ENCODE assay signal across 9 cellular contexts in genomic region chr16:54633943-54634362, GRCh38.
A peak's percentile ranks its signal among the peaks of the same experiment; 100 is the strongest.
DNase-seq lines count a peak whose midpoint lies in the region; ATAC-seq and TF ChIP-seq lines count a peak whose summit lies in the region.
"Had no signal": no experiment of that assay in that cellular context is flagged by ENCODE, and none has a peak within 500 bp of the region (broad histone marks: within the 10 kb centered on the region; RNA-seq: fewer than 3 reads in every experiment).

No MANE protein-coding gene starts in this region.

- TF ChIP-seq POLR2A in prostate gland (IDR thresholded peaks at IDR 0.05), result no peak

- TF ChIP-seq CTCF in GM12864 (IDR thresholded peaks at IDR 0.05; ENCODE audit: low read depth, low read length, missing control alignments) (peak; percentile 27), endodermal cell (conservative IDR thresholded peaks at IDR 0.05) (peak; percentile 92), prostate gland (IDR thresholded peaks at IDR 0.05) (peak in 3 of 4 experiments; percentile 34 to 56 (median 38))

- ATAC-seq in activated T-cell treated with anti-CD3 and anti-CD28 coated beads, Interleukin-2, amount 50 U/mL, for 4 hours, result no peak

- no peak overlapping the region for H3K27ac Mint-ChIP-seq in endodermal cell
- H3K27ac Mint-ChIP-seq: activated naive CD8-positive, alpha-beta T cell had no signal

- peaks cover 29% of the 10 kb centered on the region for H3K4me1 Mint-ChIP-seq in endodermal cell
- H3K4me1 Mint-ChIP-seq in activated T-cell treated with anti-CD3 and anti-CD28 coated beads, Interleukin-2, amount 50 U/mL, for 4 hours (ENCODE audit: low read depth), result no peaks in the 10 kb centered on the region

- H3K9me3 ChIP-seq in endodermal cell (ENCODE audit: control insufficient read depth, low read length) (no peaks in the 10 kb centered on the region), prostate gland (no peaks in the 10 kb centered on the region)

- no peaks in the 10 kb centered on the region for H3K9me3 Mint-ChIP-seq in endodermal cell
- no peaks in the 10 kb centered on the region for H3K9me3 Mint-ChIP-seq in activated T-cell treated with anti-CD3 and anti-CD28 coated beads, Interleukin-2, amount 50 U/mL, for 4 hours

- H3K9ac ChIP-seq in endodermal cell (ENCODE audit: extremely low read depth, low read length, poor library complexity, severe bottlenecking), result no peak overlapping the region

- H3K36me3 ChIP-seq in endodermal cell (ENCODE audit: control insufficient read depth, insufficient read depth, low read length) (no peaks in the 10 kb centered on the region), prostate gland (no peaks in the 10 kb centered on the region)

- H3K36me3 Mint-ChIP-seq in endodermal cell (ENCODE audit: low read depth), result no peaks in the 10 kb centered on the region
- no peaks in the 10 kb centered on the region for H3K36me3 Mint-ChIP-seq in activated T-cell treated with anti-CD3 and anti-CD28 coated beads, Interleukin-2, amount 50 U/mL, for 4 hours (ENCODE audit: insufficient read depth)
- H3K36me3 Mint-ChIP-seq: activated naive CD8-positive, alpha-beta T cell had no signal

- no peak overlapping the region for H3K4me3 Mint-ChIP-seq in endodermal cell
- no peak overlapping the region for H3K4me3 Mint-ChIP-seq in activated T-cell treated with anti-CD3 and anti-CD28 coated beads, Interleukin-2, amount 50 U/mL, for 4 hours
- H3K4me3 Mint-ChIP-seq: activated naive CD8-positive, alpha-beta T cell had no signal

- H3K4me3 ChIP-seq in GM12864 (ENCODE audit: low read depth, low read length) (no peak overlapping the region), endodermal cell (ENCODE audit: low read length) (no peak overlapping the region), prostate gland (no peak overlapping the region)

- H3K4me1 ChIP-seq in endodermal cell (ENCODE audit: control insufficient read depth, insufficient read depth, low read length), result peaks cover 5% of the 10 kb centered on the region
- H3K4me1 ChIP-seq in prostate gland (replicated peaks), result no peaks in the 10 kb centered on the region

- no peaks in the 10 kb centered on the region for H3K27me3 ChIP-seq in endodermal cell (ENCODE audit: control insufficient read depth, insufficient read depth, low read length, poor library complexity, severe bottlenecking)
- no peaks in the 10 kb centered on the region for H3K27me3 ChIP-seq in prostate gland (replicated peaks; ENCODE audit: insufficient read depth)

- intact Hi-C loops in prostate gland (cut with DNase I), result no loop called here

- 83 to 93% methylated on average over 6 of the region's 6 CpGs for WGBS in endodermal cell (ENCODE audit: insufficient coverage in 1 of 2, insufficient read length in 1 of 2), 2 experiments
- WGBS in prostate gland, result 73% methylated on average over 6 of the region's 6 CpGs

- H3K27me3 Mint-ChIP-seq in endodermal cell (ENCODE audit: insufficient read depth), result peaks cover 40% of the 10 kb centered on the region
- H3K27me3 Mint-ChIP-seq in activated T-cell treated with anti-CD3 and anti-CD28 coated beads, Interleukin-2, amount 50 U/mL, for 4 hours (ENCODE audit: low read depth), result no peaks in the 10 kb centered on the region

- H3K27ac ChIP-seq in endodermal cell (ENCODE audit: low read depth, low read length) (no peak overlapping the region), prostate gland (no peak overlapping the region)

- DNase-seq in GM12864 (ENCODE audit: low read depth), result no peak
- DNase-seq in NCI-H1105 treated with DMSO at 0.1 percent for 48 hours (lab: John Stamatoyannopoulos, UW), result peak; percentile 52
- peak; percentile 75 for DNase-seq in endodermal cell
- peak; percentile 17 for DNase-seq in prostate gland (ENCODE audit: low spot score)
- DNase-seq in activated T-cell treated with anti-CD3 and anti-CD28 coated beads, Interleukin-2, amount 50 U/mL, for 4 hours, result no peak
- no peak for DNase-seq in AG08396 (ENCODE audit: low spot score)
- DNase-seq in activated CD4-positive, alpha-beta T cell treated with anti-CD3 and anti-CD28 coated beads for 48 hours, result no peak
- DNase-seq: NK-92 treated with Interleukin-12 subunit alpha and Interleukin-12 subunit beta, amount 100 ng/mL, for 24 hours had no signal

Comparison
In these comparisons a context has a peak if more than half of its experiments do, and no peak if none do; other contexts are left out.
1. DNase-seq: peak in NCI-H1105 treated with DMSO at 0.1 percent for 48 hours (single experiment), endodermal cell (single experiment) and prostate gland (single experiment); none in GM12864 (single experiment), activated T-cell treated with anti-CD3 and anti-CD28 coated beads, Interleukin-2, amount 50 U/mL, for 4 hours (single experiment), AG08396 (single experiment) and activated CD4-positive, alpha-beta T cell treated with anti-CD3 and anti-CD28 coated beads for 48 hours (single experiment).
2. CTCF ChIP-seq: peak in every context shown above with its lines; median percentile 92 in endodermal cell; 38 in prostate gland; 27 in GM12864.